In genomic region chr15:48109856-48110531, GRCh38 we compare ENCODE assay signal across 35 cellular contexts. TPM values are rescaled to one million over a fixed set of nuclear protein-coding genes. Genes with fewer than 3 reads are reported as not detected.
DNase-seq lines count a peak whose midpoint lies in the region; ATAC-seq, FAIRE-seq and TF ChIP-seq lines count a peak whose summit lies in the region.
"Had no signal": no experiment of that assay in that cellular context is flagged by ENCODE, and none has a peak within 500 bp of the region (broad histone marks: within the 10 kb centered on the region; RNA-seq: fewer than 3 reads in every experiment).

No MANE protein-coding gene starts in this region.

- H3K9me3 Mint-ChIP-seq in progenitor cell of endocrine pancreas (ENCODE audit: low read depth), result no peaks in the 10 kb centered on the region
- no peaks in the 10 kb centered on the region for H3K9me3 Mint-ChIP-seq in T-helper 2 cell treated with Interferon-gamma antibody and Interleukin-4, amounts not matched to agents 5 μg/mL and 100 μg/mL, for 36 hours
- H3K9me3 Mint-ChIP-seq: activated naive CD8-positive, alpha-beta T cell treated with anti-CD3 and anti-CD28 coated beads for 36 hours; activated T-cell treated with anti-CD3 and anti-CD28 coated beads, Interleukin-2, amount 50 U/mL, for 4 hours; CD8-positive, alpha-beta T cell; stimulated activated naive CD8-positive, alpha-beta T cell treated with anti-CD3 and anti-CD28 coated beads, Interleukin-15, Interleukin-2, amounts not matched to agents 100 ng/mL and 50 ng/mL, for 24 hours had no signal

- no peak overlapping the region for H3K27ac ChIP-seq in RWPE2 (ENCODE audit: poor library complexity, severe bottlenecking)
- H3K27ac ChIP-seq: colonic mucosa, thoracic aorta, vagina had no signal

- TF ChIP-seq CTCF in RWPE2 (IDR thresholded peaks at IDR 0.05; ENCODE audit: poor library complexity, severe bottlenecking), result no peak
- TF ChIP-seq CTCF in progenitor cell of endocrine pancreas (IDR thresholded peaks at IDR 0.05; ENCODE audit: unreplicated experiment), result peak; percentile 22

- H3K4me1 Mint-ChIP-seq in progenitor cell of endocrine pancreas (ENCODE audit: low read depth), result no peaks in the 10 kb centered on the region
- no peaks in the 10 kb centered on the region for H3K4me1 Mint-ChIP-seq in T-helper 2 cell treated with Interferon-gamma antibody and Interleukin-4, amounts not matched to agents 5 μg/mL and 100 μg/mL, for 36 hours (ENCODE audit: low read depth)
- H3K4me1 Mint-ChIP-seq: activated CD8-positive, alpha-beta memory T cell treated with anti-CD3 and anti-CD28 coated beads, Interleukin-2, amount 10 ng/mL, durations not matched to agents 7 days and 5 days; activated naive CD8-positive, alpha-beta T cell treated with anti-CD3 and anti-CD28 coated beads for 36 hours; B cell had no signal

- H3K36me3 ChIP-seq in RWPE2 (ENCODE audit: low read depth), result no peaks in the 10 kb centered on the region
- H3K36me3 ChIP-seq: colonic mucosa, thoracic aorta, vagina had no signal

- no peak for TF ChIP-seq POLR2A in H54 (IDR thresholded peaks at IDR 0.05; ENCODE audit: low read depth, low read length)

- H3K4me3 Mint-ChIP-seq in progenitor cell of endocrine pancreas (ENCODE audit: low read depth), result no peak overlapping the region
- no peak overlapping the region for H3K4me3 Mint-ChIP-seq in T-helper 2 cell treated with Interferon-gamma antibody and Interleukin-4, amounts not matched to agents 5 μg/mL and 100 μg/mL, for 36 hours
- H3K4me3 Mint-ChIP-seq: activated CD8-positive, alpha-beta memory T cell treated with anti-CD3 and anti-CD28 coated beads, Interleukin-2, amount 10 ng/mL, durations not matched to agents 7 days and 5 days; activated naive CD8-positive, alpha-beta T cell treated with anti-CD3 and anti-CD28 coated beads for 36 hours; activated T-cell treated with anti-CD3 and anti-CD28 coated beads, Interleukin-2, amount 50 U/mL, for 4 hours; B cell; CD8-positive, alpha-beta T cell; natural killer cell treated with Interleukin-12 subunit alpha and Interleukin-12 subunit beta and Interleukin-15 and Interleukin-18, amount 100 ng/mL, for 72 hours; stimulated activated naive CD8-positive, alpha-beta T cell treated with anti-CD3 and anti-CD28 coated beads, Interleukin-15, Interleukin-2, amounts not matched to agents 100 ng/mL and 50 ng/mL, for 24 hours had no signal

- no peaks in the 10 kb centered on the region for H3K36me3 Mint-ChIP-seq in progenitor cell of endocrine pancreas (ENCODE audit: insufficient read depth)
- H3K36me3 Mint-ChIP-seq in T-helper 2 cell treated with Interferon-gamma antibody and Interleukin-4, amounts not matched to agents 5 μg/mL and 100 μg/mL, for 36 hours (ENCODE audit: low read depth), result no peaks in the 10 kb centered on the region
- H3K36me3 Mint-ChIP-seq: activated CD8-positive, alpha-beta memory T cell treated with anti-CD3 and anti-CD28 coated beads, Interleukin-2, amount 10 ng/mL, durations not matched to agents 7 days and 5 days; activated naive CD8-positive, alpha-beta T cell treated with anti-CD3 and anti-CD28 coated beads for 36 hours; CD8-positive, alpha-beta T cell; natural killer cell treated with Interleukin-12 subunit alpha and Interleukin-12 subunit beta and Interleukin-15 and Interleukin-18, amount 100 ng/mL, for 72 hours had no signal

- no peak for FAIRE-seq in H54 (lab: Jason Lieb, UNC)
- FAIRE-seq: RCC 7860 had no signal

- H3K27me3 ChIP-seq in RWPE2 (ENCODE audit: insufficient read depth, poor library complexity, severe bottlenecking), result peaks cover 7% of the 10 kb centered on the region
- H3K27me3 ChIP-seq: colonic mucosa, vagina had no signal

- DNase-seq in ELF-1 (ENCODE audit: low read depth, low spot score) (peak; percentile 44), RWPE2 (ENCODE audit: low spot score) (no peak), iPS DF 19.7 (ENCODE audit: low read depth, low spot score) (peak; percentile 7), progenitor cell of endocrine pancreas (ENCODE audit: low spot score, unreplicated experiment) (no peak), NCI-H1105 (lab: John Stamatoyannopoulos, UW) (no peak), NCI-H1694 treated with DMSO at 0.1 percent for 48 hours (lab: John Stamatoyannopoulos, UW) (no peak), H54 (ENCODE audit: insufficient read length, low spot score) (no peak)
- no peak for DNase-seq in T-helper 2 cell treated with Interferon-gamma antibody and Interleukin-4, amounts not matched to agents 5 μg/mL and 100 μg/mL, for 36 hours (ENCODE audit: low spot score)
- DNase-seq: activated CD4-positive, CD25-positive, alpha-beta regulatory T cell; activated CD8-positive, alpha-beta memory T cell treated with anti-CD3 and anti-CD28 coated beads, Interleukin-2, amount 10 ng/mL, durations not matched to agents 7 days and 5 days; activated gamma-delta T cell; activated naive CD8-positive, alpha-beta T cell treated with anti-CD3 and anti-CD28 coated beads for 36 hours; activated T-cell treated with anti-CD3 and anti-CD28 coated beads, Interleukin-2, amount 50 U/mL, for 4 hours; anterior cingulate cortex; CD8-positive, alpha-beta T cell; colonic mucosa; effector CD4-positive, alpha-beta T cell; head of caudate nucleus; mucosa of descending colon; NCI-H1417; NCI-H2081 treated with DMSO at 0.1 percent for 48 hours; NCI-H446; NCI-H774; stimulated activated CD4-positive, alpha-beta T cell treated with anti-CD3 and anti-CD28 coated beads, Interleukin-2, amount 100 ng/mL, for 24 hours had no signal

- H3K27me3 Mint-ChIP-seq in progenitor cell of endocrine pancreas, result peaks cover 15% of the 10 kb centered on the region
- peaks cover 15% of the 10 kb centered on the region for H3K27me3 Mint-ChIP-seq in T-helper 2 cell treated with Interferon-gamma antibody and Interleukin-4, amounts not matched to agents 5 μg/mL and 100 μg/mL, for 36 hours (ENCODE audit: low read depth)

- no peak overlapping the region for H3K4me3 ChIP-seq in RWPE2 (ENCODE audit: severe bottlenecking)
- H3K4me3 ChIP-seq: colonic mucosa, lung, mucosa of descending colon, thoracic aorta, vagina had no signal

- no peak overlapping the region for H3K27ac Mint-ChIP-seq in progenitor cell of endocrine pancreas
- no peak overlapping the region for H3K27ac Mint-ChIP-seq in T-helper 2 cell treated with Interferon-gamma antibody and Interleukin-4, amounts not matched to agents 5 μg/mL and 100 μg/mL, for 36 hours
- H3K27ac Mint-ChIP-seq: activated CD8-positive, alpha-beta memory T cell treated with anti-CD3 and anti-CD28 coated beads, Interleukin-2, amount 10 ng/mL, durations not matched to agents 7 days and 5 days; activated naive CD8-positive, alpha-beta T cell treated with anti-CD3 and anti-CD28 coated beads for 36 hours; B cell; CD8-positive, alpha-beta T cell; natural killer cell treated with Interleukin-12 subunit alpha and Interleukin-12 subunit beta and Interleukin-15 and Interleukin-18, amount 100 ng/mL, for 72 hours; stimulated activated naive CD8-positive, alpha-beta T cell treated with anti-CD3 and anti-CD28 coated beads, Interleukin-15, Interleukin-2, amounts not matched to agents 100 ng/mL and 50 ng/mL, for 24 hours had no signal

- no peaks in the 10 kb centered on the region for H3K9me3 ChIP-seq in RWPE2 (ENCODE audit: severe bottlenecking)
- H3K9me3 ChIP-seq: colonic mucosa, mucosa of descending colon, thoracic aorta, vagina had no signal

- no peaks in the 10 kb centered on the region for H3K4me1 ChIP-seq in RWPE2 (ENCODE audit: insufficient read depth, poor library complexity, severe bottlenecking)
- H3K4me1 ChIP-seq: colonic mucosa, vagina had no signal

- peak; percentile 24; the same call in 1 of the 3 replicates for ATAC-seq in RWPE2 (ENCODE audit: low read depth)
- ATAC-seq: activated CD8-positive, alpha-beta memory T cell treated with anti-CD3 and anti-CD28 coated beads, Interleukin-2, amount 10 ng/mL, durations not matched to agents 7 days and 5 days; activated T-cell treated with anti-CD3 and anti-CD28 coated beads, Interleukin-2, amount 50 U/mL, for 4 hours; CD8-positive, alpha-beta T cell; mucosa of descending colon; natural killer cell treated with Interleukin-12 subunit alpha and Interleukin-12 subunit beta and Interleukin-15 and Interleukin-18, amount 100 ng/mL, for 72 hours had no signal

RNA-seq across cellular contexts. Expression of gene SLC24A5, which starts 10.8 kb away (rescaled TPM):
- total RNA-seq in progenitor cell of endocrine pancreas, result not detected in 2 replicates
- total RNA-seq: activated CD8-positive, alpha-beta memory T cell treated with anti-CD3 and anti-CD28 coated beads, Interleukin-2, amount 10 ng/mL, durations not matched to agents 7 days and 5 days; activated naive CD8-positive, alpha-beta T cell treated with anti-CD3 and anti-CD28 coated beads for 36 hours; activated T-cell treated with anti-CD3 and anti-CD28 coated beads, Interleukin-2, amount 50 U/mL, for 4 hours; B cell; cardiac septum; CD8-positive, alpha-beta T cell; colonic mucosa; H4; lung; mucosa of descending colon; natural killer cell treated with Interleukin-12 subunit alpha and Interleukin-12 subunit beta and Interleukin-15 and Interleukin-18, amount 100 ng/mL, for 72 hours; osteocyte; renal cortical epithelial cell; thoracic aorta; vagina had no signal

Comparison
In these comparisons a context has a peak if more than half of its experiments do, and no peak if none do; other contexts are left out.
1. DNase-seq: peak in ELF-1 (single experiment) and iPS DF 19.7 (single experiment); none in RWPE2 (single experiment), progenitor cell of endocrine pancreas (single experiment), NCI-H1105 (single experiment), T-helper 2 cell treated with Interferon-gamma antibody and Interleukin-4, amounts not matched to agents 5 μg/mL and 100 μg/mL, for 36 hours (single experiment), NCI-H1694 treated with DMSO at 0.1 percent for 48 hours (single experiment) and H54 (single experiment).